ENCODE assay signal across 9 cellular contexts in the genomic region with DNA sequence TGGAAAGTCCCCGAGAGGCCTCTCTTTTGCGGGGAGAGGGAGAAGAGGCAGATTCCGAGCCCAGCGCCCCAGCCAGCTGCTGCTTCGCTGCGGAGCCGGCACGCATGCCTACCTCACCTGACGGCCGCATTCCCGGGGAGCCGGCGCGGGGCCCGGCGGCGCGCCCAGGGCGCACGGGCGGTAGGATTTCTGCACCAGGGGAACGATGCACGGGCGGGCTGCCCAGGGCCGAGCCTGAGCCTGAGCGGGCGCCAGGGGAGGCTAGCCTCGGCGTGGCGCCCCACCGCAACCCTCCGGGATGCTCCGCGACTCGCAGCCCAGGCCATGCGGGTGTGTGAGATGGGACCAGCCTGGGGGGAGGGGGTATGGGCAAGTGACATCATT.
DNase-seq lines count a peak whose midpoint lies in the region; ATAC-seq and TF ChIP-seq lines count a peak whose summit lies in the region.
"Had no signal": no experiment of that assay in that cellular context is flagged by ENCODE, and none has a peak within 500 bp of the region (broad histone marks: within the 10 kb centered on the region; RNA-seq: fewer than 3 reads in every experiment).

No MANE protein-coding gene starts in this region.

- 1% methylated on average over 15 to 36 of the region's 36 CpGs for WGBS in heart right ventricle, 2 donors

- peaks cover 12% of the 10 kb centered on the region for H3K27me3 Mint-ChIP-seq in chondrocyte (ENCODE audit: low read depth)

- no peaks in the 10 kb centered on the region for H3K36me3 Mint-ChIP-seq in chondrocyte (ENCODE audit: low read depth)

- H3K27me3 ChIP-seq in heart right ventricle: peaks cover 0 to 55% (median 0%) of the 10 kb centered on the region in 7 donors
- no peaks in the 10 kb centered on the region for H3K27me3 ChIP-seq in right atrium auricular region
- H3K27me3 ChIP-seq in lower lobe of right lung (ENCODE audit: low read depth): peaks cover 10% of the 10 kb centered on the region
- H3K27me3 ChIP-seq in vagina: no peaks in the 10 kb centered on the region

- intact Hi-C loops in heart right ventricle (cut with DNase I) (no loop called here), lower lobe of right lung (cut with DNase I) (no loop called here), vagina (cut with DNase I) (no loop called here)

- H3K9me3 ChIP-seq in heart right ventricle (no peaks in the 10 kb centered on the region), right atrium auricular region (no peaks in the 10 kb centered on the region), lower lobe of right lung (no peaks in the 10 kb centered on the region), vagina (no peaks in the 10 kb centered on the region)

- peaks cover 37% of the 10 kb centered on the region for H3K4me1 Mint-ChIP-seq in chondrocyte (ENCODE audit: low read depth)

- H3K27ac ChIP-seq in heart right ventricle (no peak overlapping the region), right atrium auricular region (no peak overlapping the region), lower lobe of right lung (no peak overlapping the region), vagina (no peak overlapping the region)

- H3K27ac Mint-ChIP-seq in chondrocyte (ENCODE audit: unreplicated experiment): peak overlapping the region; percentile 65

- H3K4me3 ChIP-seq in heart right ventricle (peak overlapping the region in 9 of 10 donors; percentile 5 to 44 (median 38)), right atrium auricular region (peak overlapping the region in 1 of 2 donors; percentile 33), lower lobe of right lung (peak overlapping the region; percentile 27), vagina (peak overlapping the region; percentile 32 to 40)

- H3K4me1 ChIP-seq in heart right ventricle (peaks cover 0 to 15% (median 0%) of the 10 kb centered on the region in 9 donors), right atrium auricular region (peaks cover 0 to 23% of the 10 kb centered on the region in 2 donors), lower lobe of right lung (no peaks in the 10 kb centered on the region), vagina (peaks cover 7% of the 10 kb centered on the region)

- peak overlapping the region; percentile 83 for H3K4me3 Mint-ChIP-seq in chondrocyte (ENCODE audit: unreplicated experiment)

- TF ChIP-seq POLR2A in vagina (IDR thresholded peaks at IDR 0.05): no peak

- DNase-seq in heart right ventricle: no peak
- DNase-seq in right atrium auricular region (ENCODE audit: low spot score): no peak
- DNase-seq in chondrocyte (ENCODE audit: low spot score): no peak
- no peak for DNase-seq in lower lobe of right lung
- no peak for DNase-seq in vagina (ENCODE audit: extremely low spot score in 2 of 2)
- DNase-seq in NCI-H510A treated with DMSO at 0.1 percent for 48 hours (lab: John Stamatoyannopoulos, UW): no peak
- DNase-seq in OCI-M1 (lab: John Stamatoyannopoulos, UW): no peak
- DNase-seq in NCI-H82 treated with DMSO at 0.1 percent for 48 hours (lab: John Stamatoyannopoulos, UW; ENCODE audit: unreplicated experiment): no peak
- DNase-seq: foreskin melanocyte had no signal

- ATAC-seq in heart right ventricle (peak in 4 of 8 donors; percentile 21 to 69 (median 40)), lower lobe of right lung (peak in 1 of 2 donors; percentile 28)

- TF ChIP-seq CTCF in heart right ventricle (IDR thresholded peaks at IDR 0.05): no peak
- TF ChIP-seq CTCF in right atrium auricular region (IDR thresholded peaks at IDR 0.05): no peak
- TF ChIP-seq CTCF in chondrocyte (IDR thresholded peaks at IDR 0.05): no peak
- TF ChIP-seq CTCF in lower lobe of right lung (IDR thresholded peaks at IDR 0.05): no peak
- no peak for TF ChIP-seq CTCF in vagina (IDR thresholded peaks at IDR 0.05)

- no peaks in the 10 kb centered on the region for H3K9me3 Mint-ChIP-seq in chondrocyte (ENCODE audit: low read depth)

- no peaks in the 10 kb centered on the region for H3K36me3 ChIP-seq in heart right ventricle
- H3K36me3 ChIP-seq in right atrium auricular region: no peaks in the 10 kb centered on the region
- H3K36me3 ChIP-seq in lower lobe of right lung: no peaks in the 10 kb centered on the region
- H3K36me3 ChIP-seq in vagina: no peaks in the 10 kb centered on the region
